Comparison of ENCODE assay signal across 15 cellular contexts in genomic region chr12:19299765-19300164, GRCh38.
A peak's percentile ranks its signal among the peaks of the same experiment; 100 is the strongest.
DNase-seq lines count a peak whose midpoint lies in the region; ATAC-seq, FAIRE-seq and TF ChIP-seq lines count a peak whose summit lies in the region.
"Had no signal": no experiment of that assay in that cellular context is flagged by ENCODE, and none has a peak within 500 bp of the region (broad histone marks: within the 10 kb centered on the region; RNA-seq: fewer than 3 reads in every experiment).

No MANE protein-coding gene starts in this region.

- FAIRE-seq in urothelium cell line (lab: Jason Lieb, UNC) = no peak
- FAIRE-seq: endothelial cell of umbilical vein had no signal

- peaks cover 31% of the 10 kb centered on the region for H3K36me3 Mint-ChIP-seq in WTC11
- H3K36me3 Mint-ChIP-seq: activated CD8-positive, alpha-beta memory T cell treated with anti-CD3 and anti-CD28 coated beads, Interleukin-2, amount 10 ng/mL, durations not matched to agents 7 days and 5 days; stimulated activated effector memory CD8-positive, alpha-beta T cell treated with anti-CD3 and anti-CD28 coated beads, Interleukin-12 subunit alpha, Interleukin-12 subunit beta, amount 100 ng/mL, for 72 hours had no signal

- peaks cover 16% of the 10 kb centered on the region for H3K4me1 Mint-ChIP-seq in WTC11
- H3K4me1 Mint-ChIP-seq: activated CD8-positive, alpha-beta memory T cell treated with anti-CD3 and anti-CD28 coated beads, Interleukin-2, amount 10 ng/mL, durations not matched to agents 7 days and 5 days; stimulated activated effector memory CD8-positive, alpha-beta T cell treated with anti-CD3 and anti-CD28 coated beads, Interleukin-12 subunit alpha, Interleukin-12 subunit beta, amount 100 ng/mL, for 72 hours had no signal

- no peaks in the 10 kb centered on the region for H3K9me3 Mint-ChIP-seq in WTC11
- H3K9me3 Mint-ChIP-seq: stimulated activated effector memory CD8-positive, alpha-beta T cell treated with anti-CD3 and anti-CD28 coated beads, Interleukin-12 subunit alpha, Interleukin-12 subunit beta, amount 100 ng/mL, for 72 hours; T-helper 1 cell treated with Interleukin-12 subunit alpha and Interleukin-12 subunit beta and Interleukin-4 antibody, amounts not matched to agents 30 μg/mL and 1 μg/mL, for 36 hours had no signal

- CTCF ChIA-PET in WTC11 (lab: Charles Lee) = no interaction called here

- DNase-seq in NCI-H510A (lab: John Stamatoyannopoulos, UW) = peak; percentile 20
- DNase-seq in NCI-H510A treated with DMSO at 0.1 percent for 48 hours (lab: John Stamatoyannopoulos, UW) = no peak
- DNase-seq in WTC11 (ENCODE audit: low spot score) = no peak
- peak; percentile 86 for DNase-seq in islet precursor cell
- DNase-seq in urothelium cell line (ENCODE audit: low spot score) = no peak
- DNase-seq in NCI-H2081 treated with DMSO at 0.1 percent for 48 hours (lab: John Stamatoyannopoulos, UW) = no peak
- no peak for DNase-seq in pons (ENCODE audit: low spot score)
- DNase-seq: 8988T; activated CD8-positive, alpha-beta memory T cell treated with anti-CD3 and anti-CD28 coated beads, Interleukin-2, amount 10 ng/mL, durations not matched to agents 7 days and 5 days; DMS 273 treated with DMSO at 0.1 percent for 48 hours; NCI-H1417 had no signal

- H3K27me3 Mint-ChIP-seq in WTC11 (ENCODE audit: low read depth) = no peaks in the 10 kb centered on the region; the same call in 1 of the 2 replicates
- H3K27me3 Mint-ChIP-seq: activated CD8-positive, alpha-beta memory T cell treated with anti-CD3 and anti-CD28 coated beads, Interleukin-2, amount 10 ng/mL, durations not matched to agents 7 days and 5 days had no signal

- no peak overlapping the region for H3K4me3 Mint-ChIP-seq in WTC11
- H3K4me3 Mint-ChIP-seq: activated CD8-positive, alpha-beta memory T cell treated with anti-CD3 and anti-CD28 coated beads, Interleukin-2, amount 10 ng/mL, durations not matched to agents 7 days and 5 days; stimulated activated effector memory CD8-positive, alpha-beta T cell treated with anti-CD3 and anti-CD28 coated beads, Interleukin-12 subunit alpha, Interleukin-12 subunit beta, amount 100 ng/mL, for 72 hours; T-helper 1 cell treated with Interleukin-12 subunit alpha and Interleukin-12 subunit beta and Interleukin-4 antibody, amounts not matched to agents 30 μg/mL and 1 μg/mL, for 36 hours had no signal

- ATAC-seq in WTC11 (no peak), HG02759 (IDR thresholded peaks at IDR 0.05; ENCODE audit: unreplicated experiment) (no peak)
- ATAC-seq: activated CD8-positive, alpha-beta memory T cell treated with anti-CD3 and anti-CD28 coated beads, Interleukin-2, amount 10 ng/mL, durations not matched to agents 7 days and 5 days; stimulated activated effector memory CD8-positive, alpha-beta T cell treated with anti-CD3 and anti-CD28 coated beads, Interleukin-12 subunit alpha, Interleukin-12 subunit beta, amount 100 ng/mL, for 72 hours had no signal

- TF ChIP-seq CTCF in WTC11 (IDR thresholded peaks at IDR 0.05) = no peak

- peak overlapping the region; percentile 37 for H3K27ac Mint-ChIP-seq in WTC11
- H3K27ac Mint-ChIP-seq: activated CD8-positive, alpha-beta memory T cell treated with anti-CD3 and anti-CD28 coated beads, Interleukin-2, amount 10 ng/mL, durations not matched to agents 7 days and 5 days; stimulated activated effector memory CD8-positive, alpha-beta T cell treated with anti-CD3 and anti-CD28 coated beads, Interleukin-12 subunit alpha, Interleukin-12 subunit beta, amount 100 ng/mL, for 72 hours; T-helper 1 cell treated with Interleukin-12 subunit alpha and Interleukin-12 subunit beta and Interleukin-4 antibody, amounts not matched to agents 30 μg/mL and 1 μg/mL, for 36 hours had no signal

- POLR2A ChIA-PET in WTC11 (lab: Charles Lee) = no interaction called here

TF ChIP-seq in WTC11, 78 proteins besides CTCF, POLR2A, EP300 and RAD21 (continues in another document):
- TF ChIP-seq ELF4 (CRISPR knock-in tag; IDR thresholded peaks at IDR 0.05; ENCODE audit: low read depth) (no peak), ZNF263 (CRISPR knock-in tag; IDR thresholded peaks at IDR 0.05; ENCODE audit: low read depth) (no peak), ATF6 (CRISPR knock-in tag; IDR thresholded peaks at IDR 0.05) (no peak), ZNF425 (CRISPR knock-in tag; conservative IDR thresholded peaks at IDR 0.05) (no peak), CREB1 (CRISPR knock-in tag; IDR thresholded peaks at IDR 0.05) (no peak), HMGXB4 (CRISPR knock-in tag; IDR thresholded peaks at IDR 0.05) (no peak), SP1 (CRISPR knock-in tag; conservative IDR thresholded peaks at IDR 0.05) (no peak), ZBTB43 (CRISPR knock-in tag; IDR thresholded peaks at IDR 0.05) (no peak), KAT7 (CRISPR knock-in tag; IDR thresholded peaks at IDR 0.05; ENCODE audit: borderline replicate concordance) (no peak), NFE2L1 (CRISPR knock-in tag; IDR thresholded peaks at IDR 0.05) (no peak), GABPB1 (CRISPR knock-in tag; IDR thresholded peaks at IDR 0.05) (no peak), FOXK1 (CRISPR knock-in tag; IDR thresholded peaks at IDR 0.05) (no peak)
- TF ChIP-seq, protein P1, sequence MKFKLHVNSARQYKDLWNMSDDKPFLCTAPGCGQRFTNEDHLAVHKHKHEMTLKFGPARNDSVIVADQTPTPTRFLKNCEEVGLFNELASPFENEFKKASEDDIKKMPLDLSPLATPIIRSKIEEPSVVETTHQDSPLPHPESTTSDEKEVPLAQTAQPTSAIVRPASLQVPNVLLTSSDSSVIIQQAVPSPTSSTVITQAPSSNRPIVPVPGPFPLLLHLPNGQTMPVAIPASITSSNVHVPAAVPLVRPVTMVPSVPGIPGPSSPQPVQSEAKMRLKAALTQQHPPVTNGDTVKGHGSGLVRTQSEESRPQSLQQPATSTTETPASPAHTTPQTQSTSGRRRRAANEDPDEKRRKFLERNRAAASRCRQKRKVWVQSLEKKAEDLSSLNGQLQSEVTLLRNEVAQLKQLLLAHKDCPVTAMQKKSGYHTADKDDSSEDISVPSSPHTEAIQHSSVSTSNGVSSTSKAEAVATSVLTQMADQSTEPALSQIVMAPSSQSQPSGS (CRISPR knock-in tag; IDR thresholded peaks at IDR 0.05; ENCODE audit: borderline replicate concordance, low read depth) = no peak

Comparison
In these comparisons a context has a peak if more than half of its experiments do, and no peak if none do; other contexts are left out.
1. DNase-seq: peak in NCI-H510A (single experiment) and islet precursor cell (single experiment); none in NCI-H510A treated with DMSO at 0.1 percent for 48 hours (single experiment), WTC11 (single experiment), urothelium cell line (single experiment), NCI-H2081 treated with DMSO at 0.1 percent for 48 hours (single experiment) and pons (single experiment).